In the genomic region with DNA sequence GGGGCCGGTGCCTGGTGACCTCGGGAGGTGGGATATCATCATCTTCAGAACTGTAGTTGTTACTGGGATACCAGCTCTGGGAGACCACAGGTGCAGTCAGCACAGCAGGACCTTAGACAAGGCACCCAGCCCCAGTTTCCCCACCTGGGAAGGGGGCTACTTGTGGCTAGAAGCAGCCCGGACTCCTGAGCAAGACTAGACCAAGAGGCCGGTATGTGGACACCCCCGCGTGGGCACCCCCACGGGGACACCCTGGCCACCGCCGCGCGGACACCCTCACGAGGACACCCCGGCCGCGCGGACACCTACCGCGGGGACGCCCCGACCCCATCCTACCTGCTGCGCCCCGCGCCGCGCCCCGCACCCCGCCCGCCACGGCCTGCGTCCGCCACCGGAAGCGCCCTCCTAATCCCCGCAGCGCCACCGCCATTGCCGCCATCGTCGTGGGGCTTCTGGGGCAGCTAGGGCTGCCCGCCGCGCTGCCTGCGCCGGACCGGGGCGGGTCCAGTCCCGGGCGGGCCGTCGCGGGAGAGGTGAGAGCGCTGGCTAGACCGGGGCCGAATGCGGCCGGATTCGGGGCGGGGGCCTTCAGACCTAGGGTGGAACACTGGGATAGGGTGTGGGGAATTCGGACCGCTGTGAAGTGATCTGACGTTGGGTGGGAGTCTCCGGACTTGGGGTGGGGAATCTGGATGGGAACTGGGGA, we compare ENCODE assay signal across 8 cellular contexts. TPM values are rescaled to one million over a fixed set of nuclear protein-coding genes. Genes with fewer than 3 reads are reported as not detected.
DNase-seq lines count a peak whose midpoint lies in the region; ATAC-seq and TF ChIP-seq lines count a peak whose summit lies in the region.

A gene (plus strand): TSS at position 408 of the 706 bp plus-strand sequence. CDS start 20,755 bp downstream, outside the sequence.
A gene (minus strand): TSS at position 454 of the 706 bp plus-strand sequence. CDS start 15 bp downstream, at position 439.

- no peak for TF ChIP-seq CTCF in RWPE2 (IDR thresholded peaks at IDR 0.05; ENCODE audit: poor library complexity, severe bottlenecking)
- TF ChIP-seq CTCF in osteoblast (IDR thresholded peaks at IDR 0.05; ENCODE audit: extremely low read depth, low read depth, low read length) = no peak
- no peak for TF ChIP-seq CTCF in thoracic aorta (IDR thresholded peaks at IDR 0.05)

- H3K4me3 ChIP-seq in GM08714 (ENCODE audit: low read length) (peak within 1 kb of the TSS; percentile 88), RWPE2 (ENCODE audit: severe bottlenecking) (peak within 1 kb of the TSS; percentile 71), osteoblast (ENCODE audit: insufficient read depth, low read length) (peak within 1 kb of the TSS; percentile 73), thoracic aorta (peak within 1 kb of the TSS; percentile 78)

- ATAC-seq in HG02981 (IDR thresholded peaks at IDR 0.05; ENCODE audit: unreplicated experiment) = peak; percentile 68
- peak; percentile 79 for ATAC-seq in RWPE2 (ENCODE audit: low read depth)
- no peak for ATAC-seq in thoracic aorta (ENCODE audit: insufficient number of reproducible peaks, low FRiP score, low read depth)
- ATAC-seq in GM21360 (IDR thresholded peaks at IDR 0.05; ENCODE audit: unreplicated experiment) = no peak

- H3K27me3 ChIP-seq in RWPE2 (ENCODE audit: insufficient read depth, poor library complexity, severe bottlenecking) (no peaks in the 10 kb centered on the region), osteoblast (ENCODE audit: insufficient read depth, low read length) (no peaks in the 10 kb centered on the region), thoracic aorta (replicated peaks; ENCODE audit: insufficient read depth) (no peaks in the 10 kb centered on the region)

- DNase-seq in RWPE2 (ENCODE audit: low spot score) (peak; percentile 15), germinal center (ENCODE audit: low spot score) (peak; percentile 88), osteoblast (ENCODE audit: insufficient read length, low spot score, missing footprints) (peak; percentile 97), thoracic aorta (ENCODE audit: low spot score) (no peak)
- DNase-seq in activated naive CD4-positive, alpha-beta T cell treated with Interleukin-2 at 50 U/mL for 16 hours = peak; percentile 73

- no peaks in the 10 kb centered on the region for H4K20me1 ChIP-seq in osteoblast (ENCODE audit: insufficient read depth, low read length)

- peak within 1 kb of the TSS; percentile 99 for H3K4me2 ChIP-seq in osteoblast (ENCODE audit: insufficient read depth, low read length)

- peaks cover 14% of the 10 kb centered on the region for H3K4me1 ChIP-seq in RWPE2 (ENCODE audit: insufficient read depth, poor library complexity, severe bottlenecking)
- peaks cover 34% of the 10 kb centered on the region for H3K4me1 ChIP-seq in osteoblast (ENCODE audit: insufficient read depth, low read length)
- H3K4me1 ChIP-seq in thoracic aorta (ENCODE audit: control insufficient read depth in 1 of 2, low read depth in 2 of 2) = peaks cover 22 to 49% of the 10 kb centered on the region in 2 donors

- H3K9me3 ChIP-seq in RWPE2 (ENCODE audit: severe bottlenecking) (no peaks in the 10 kb centered on the region), osteoblast (ENCODE audit: low read depth, low read length) (no peaks in the 10 kb centered on the region), thoracic aorta (no peaks in the 10 kb centered on the region)

- peaks cover 56% of the 10 kb centered on the region for H3K79me2 ChIP-seq in osteoblast (ENCODE audit: insufficient read depth, low read length)

- H3K36me3 ChIP-seq in RWPE2 (ENCODE audit: low read depth) = peaks cover 20% of the 10 kb centered on the region
- no peaks in the 10 kb centered on the region for H3K36me3 ChIP-seq in osteoblast (ENCODE audit: insufficient read depth, low read length)
- no peaks in the 10 kb centered on the region for H3K36me3 ChIP-seq in thoracic aorta

- H2AFZ ChIP-seq in osteoblast (ENCODE audit: low read length) = peak within 1 kb of the TSS; percentile 83

- peak within 1 kb of the TSS; percentile 94 for H3K27ac ChIP-seq in RWPE2 (ENCODE audit: poor library complexity, severe bottlenecking)
- H3K27ac ChIP-seq in osteoblast (ENCODE audit: low read depth, low read length) = peak within 1 kb of the TSS; percentile 99
- H3K27ac ChIP-seq in thoracic aorta = peak within 1 kb of the TSS; percentile 91 to 100

RNA-seq across cellular contexts. Expression of the first gene that starts in this region (rescaled TPM):
- total RNA-seq in osteoblast (220 and 288 TPM in 2 replicates), thoracic aorta (100 to 1,000 TPM; 230 to 300 TPM)

RNA-seq across cellular contexts. Expression of the second gene that starts in this region (rescaled TPM):
- total RNA-seq in osteoblast (19.5 and 21.5 TPM in 2 replicates), thoracic aorta (10 to 100 TPM; 27.4 to 37.6 TPM)

Comparison
In these comparisons a context has a peak if more than half of its experiments do, and no peak if none do; other contexts are left out.
1. ATAC-seq: peak in HG02981 (single experiment) and RWPE2 (single experiment); none in thoracic aorta (single experiment) and GM21360 (single experiment).
2. Peak in every context shown above with its lines, with median percentiles within 50 percentile points of each other: H3K4me3 ChIP-seq and H3K27ac ChIP-seq.